9 cellular contexts compared by ENCODE assay signal in genomic region chr11:210803-211180, GRCh38. TPM values are rescaled to one million over a fixed set of nuclear protein-coding genes. Genes with fewer than 3 reads are reported as not detected.
DNase-seq lines count a peak whose midpoint lies in the region; ATAC-seq lines count a peak whose summit lies in the region.
"Had no signal": no experiment of that assay in that cellular context is flagged by ENCODE, and none has a peak within 500 bp of the region (broad histone marks: within the 10 kb centered on the region; RNA-seq: fewer than 3 reads in every experiment).

No MANE protein-coding gene starts in this region.

- H3K9ac ChIP-seq in GM23248, result peak overlapping the region; percentile 99

- intact Hi-C loops in activated T-helper 2 cell treated with anti-CD3 and anti-CD28 coated beads, Interferon-gamma antibody, Interleukin-2, Interleukin-4, amounts not matched to agents 10 μg/mL and 5 μg/mL and 100 μg/mL, durations not matched to agents 14 hours and 24 hours and 36 hours (cut with micrococcal nuclease), result no loop called here
- intact Hi-C loops in naive thymus-derived CD4-positive, alpha-beta T cell (cut with micrococcal nuclease), result no loop called here

- peaks cover 77% of the 10 kb centered on the region for H3K36me3 Mint-ChIP-seq in activated T-helper 2 cell treated with anti-CD3 and anti-CD28 coated beads, Interferon-gamma antibody, Interleukin-2, Interleukin-4, amounts not matched to agents 10 μg/mL and 5 μg/mL and 100 μg/mL, durations not matched to agents 14 hours and 24 hours and 36 hours (ENCODE audit: low read depth)
- peaks cover 4 to 29% (median 9%) of the 10 kb centered on the region in 5 donors for H3K36me3 Mint-ChIP-seq in naive thymus-derived CD4-positive, alpha-beta T cell

- H3K4me3 Mint-ChIP-seq in activated T-helper 2 cell treated with anti-CD3 and anti-CD28 coated beads, Interferon-gamma antibody, Interleukin-2, Interleukin-4, amounts not matched to agents 10 μg/mL and 5 μg/mL and 100 μg/mL, durations not matched to agents 14 hours and 24 hours and 36 hours (ENCODE audit: low read depth), result peak overlapping the region; percentile 45
- peak overlapping the region in 6 of 10 donors; percentile 18 to 96 (median 62) for H3K4me3 Mint-ChIP-seq in naive thymus-derived CD4-positive, alpha-beta T cell

- H3K4me2 ChIP-seq in GM23248 (ENCODE audit: unreplicated experiment), result peak overlapping the region; percentile 95

- POLR2A ChIA-PET in naive thymus-derived CD4-positive, alpha-beta T cell (lab: Charles Lee), result no interaction called here

- H3K27me3 ChIP-seq in GM23248 (replicated peaks; ENCODE audit: insufficient read depth), result no peaks in the 10 kb centered on the region
- H3K27me3 ChIP-seq in naive thymus-derived CD4-positive, alpha-beta T cell (ENCODE audit: control insufficient read depth in 2 of 2, insufficient read depth in 2 of 2, low read length in 2 of 2), result no peaks in the 10 kb centered on the region

- peaks cover 12% of the 10 kb centered on the region for H3K4me1 Mint-ChIP-seq in activated T-helper 2 cell treated with anti-CD3 and anti-CD28 coated beads, Interferon-gamma antibody, Interleukin-2, Interleukin-4, amounts not matched to agents 10 μg/mL and 5 μg/mL and 100 μg/mL, durations not matched to agents 14 hours and 24 hours and 36 hours (ENCODE audit: low read depth)
- peaks cover 0 to 37% (median 21%) of the 10 kb centered on the region in 7 donors for H3K4me1 Mint-ChIP-seq in naive thymus-derived CD4-positive, alpha-beta T cell

- peaks cover 51% of the 10 kb centered on the region for H3K36me3 ChIP-seq in GM23248 (ENCODE audit: low read depth)
- H3K36me3 ChIP-seq in naive thymus-derived CD4-positive, alpha-beta T cell (ENCODE audit: control insufficient read depth in 2 of 3, insufficient read depth in 3 of 3, low read length in 3 of 3), result peaks cover 23 to 68% (median 42%) of the 10 kb centered on the region in 3 experiments

- in situ Hi-C loops in GM23248 (cut with MboI), result no loop called here

- H3K27ac ChIP-seq in GM23248, result peak overlapping the region; percentile 99
- H3K27ac ChIP-seq in naive thymus-derived CD4-positive, alpha-beta T cell (ENCODE audit: low read depth, low read length), result peak overlapping the region; percentile 32

- peak overlapping the region; percentile 93 for H3K4me3 ChIP-seq in GM23248
- H3K4me3 ChIP-seq in naive thymus-derived CD4-positive, alpha-beta T cell (ENCODE audit: low read length), result no peak overlapping the region

- H3K9me3 ChIP-seq in GM23248 (ENCODE audit: low read depth), result no peaks in the 10 kb centered on the region
- no peaks in the 10 kb centered on the region for H3K9me3 ChIP-seq in naive thymus-derived CD4-positive, alpha-beta T cell (ENCODE audit: control insufficient read depth in 2 of 3, low read length in 3 of 3)

- WGBS in GM23248 (ENCODE audit: low coverage in 1 of 2, low lambda C conversion rate in 2 of 2, missing lambda C conversion rate in 2 of 2), 2 experiments, result 92 to 93% methylated on average over 5 of the region's 5 CpGs

- H3K79me2 ChIP-seq in GM23248 (ENCODE audit: insufficient read depth), result peaks cover 69% of the 10 kb centered on the region

- H3K9me3 Mint-ChIP-seq in activated T-helper 2 cell treated with anti-CD3 and anti-CD28 coated beads, Interferon-gamma antibody, Interleukin-2, Interleukin-4, amounts not matched to agents 10 μg/mL and 5 μg/mL and 100 μg/mL, durations not matched to agents 14 hours and 24 hours and 36 hours, result no peaks in the 10 kb centered on the region
- H3K9me3 Mint-ChIP-seq in naive thymus-derived CD4-positive, alpha-beta T cell, result peaks cover 0 to 4% (median 0%) of the 10 kb centered on the region in 11 donors

- DNase-seq in GM23248 (no peak), GF-D8 (lab: John Stamatoyannopoulos, UW) (no peak)
- DNase-seq in activated T-helper 2 cell treated with anti-CD3 and anti-CD28 coated beads, Interferon-gamma antibody, Interleukin-2, Interleukin-4, amounts not matched to agents 10 μg/mL and 5 μg/mL and 100 μg/mL, durations not matched to agents 14 hours and 24 hours and 36 hours (ENCODE audit: low spot score), result no peak
- peak in 1 of 9 donors; percentile 6 for DNase-seq in naive thymus-derived CD4-positive, alpha-beta T cell
- no peak for DNase-seq in stimulated activated CD4-positive, alpha-beta T cell treated with anti-CD3 and anti-CD28 coated beads, Interleukin-4, amount 100 ng/mL, for 24 hours
- DNase-seq: activated CD8-positive, alpha-beta memory T cell treated with anti-CD3 and anti-CD28 coated beads, Interleukin-2, amount 50 U/mL, for 4 hours had no signal

- peaks cover 27% of the 10 kb centered on the region for H3F3A ChIP-seq in GM23248 (ENCODE audit: insufficient read depth)

- H4K20me1 ChIP-seq in GM23248 (ENCODE audit: insufficient read depth), result no peaks in the 10 kb centered on the region

- no peaks in the 10 kb centered on the region for H3K27me3 Mint-ChIP-seq in activated T-helper 2 cell treated with anti-CD3 and anti-CD28 coated beads, Interferon-gamma antibody, Interleukin-2, Interleukin-4, amounts not matched to agents 10 μg/mL and 5 μg/mL and 100 μg/mL, durations not matched to agents 14 hours and 24 hours and 36 hours (ENCODE audit: low read depth)
- H3K27me3 Mint-ChIP-seq in naive thymus-derived CD4-positive, alpha-beta T cell, result no peaks in the 10 kb centered on the region

- H3K27ac Mint-ChIP-seq in activated T-helper 2 cell treated with anti-CD3 and anti-CD28 coated beads, Interferon-gamma antibody, Interleukin-2, Interleukin-4, amounts not matched to agents 10 μg/mL and 5 μg/mL and 100 μg/mL, durations not matched to agents 14 hours and 24 hours and 36 hours, result no peak overlapping the region
- peak overlapping the region in 5 of 9 donors; percentile 29 to 99 (median 34) for H3K27ac Mint-ChIP-seq in naive thymus-derived CD4-positive, alpha-beta T cell

- CTCF ChIA-PET in naive thymus-derived CD4-positive, alpha-beta T cell (lab: Charles Lee), result interaction anchor here (0.5 kb wide), 1 partner anchor 125 kb away, joined by 3 read pairs; no protein-coding TSS in a partner anchor

- ATAC-seq in naive thymus-derived CD4-positive, alpha-beta T cell, result no peak
- no peak for ATAC-seq in GM18868 (IDR thresholded peaks at IDR 0.05; ENCODE audit: unreplicated experiment)

- H3K9me2 ChIP-seq in GM23248 (ENCODE audit: insufficient read depth), result no peaks in the 10 kb centered on the region

- H2AFZ ChIP-seq in GM23248, result no peak overlapping the region

- H3K4me1 ChIP-seq in GM23248 (ENCODE audit: insufficient read depth), result peaks cover 25% of the 10 kb centered on the region
- H3K4me1 ChIP-seq in naive thymus-derived CD4-positive, alpha-beta T cell (ENCODE audit: control insufficient read depth in 2 of 2, insufficient read depth in 2 of 2, low read length in 2 of 2), result peaks cover 14 to 24% of the 10 kb centered on the region in 2 donors

RNA-seq across cellular contexts. Expression of gene RIC8A, which starts 3.3 kb away (rescaled TPM):
- total RNA-seq in GM23248 (2014; rRNA removed; shearing (Covaris generic)), result 220 and 226 TPM in 2 replicates
- polyA plus RNA-seq in GM23248 (2016; fragmentation: Nextera tagmentation; extraction: Ambion mirVana), result 121 and 132 TPM in 2 replicates
- 109 and 110 TPM in 2 replicates for total RNA-seq in activated T-helper 2 cell treated with anti-CD3 and anti-CD28 coated beads, Interferon-gamma antibody, Interleukin-2, Interleukin-4, amounts not matched to agents 10 μg/mL and 5 μg/mL and 100 μg/mL, durations not matched to agents 14 hours and 24 hours and 36 hours
- total RNA-seq in naive thymus-derived CD4-positive, alpha-beta T cell, result 100 to 1,000 TPM in 1 of 5 experiments, 10 to 100 TPM in 4; 74.4 to 119 (median 92.0) TPM
- 10 to 100 TPM; 77.2 to 94.3 TPM for polyA plus RNA-seq in naive thymus-derived CD4-positive, alpha-beta T cell

RNA-seq across cellular contexts. Expression of gene BET1L, which starts 3.6 kb away (rescaled TPM):
- total RNA-seq in GM23248 (2014; rRNA removed; shearing (Covaris generic)), result 25.7 and 27.2 TPM in 2 replicates
- polyA plus RNA-seq in GM23248 (2016; fragmentation: Nextera tagmentation; extraction: Ambion mirVana), result 76.6 and 78.5 TPM in 2 replicates
- 43.7 and 46.3 TPM in 2 replicates for total RNA-seq in activated T-helper 2 cell treated with anti-CD3 and anti-CD28 coated beads, Interferon-gamma antibody, Interleukin-2, Interleukin-4, amounts not matched to agents 10 μg/mL and 5 μg/mL and 100 μg/mL, durations not matched to agents 14 hours and 24 hours and 36 hours
- 100 to 1,000 TPM in 2 of 5 experiments, 10 to 100 TPM in 3; 47.1 to 125 (median 63.2) TPM for total RNA-seq in naive thymus-derived CD4-positive, alpha-beta T cell
- polyA plus RNA-seq in naive thymus-derived CD4-positive, alpha-beta T cell, result 100 to 1,000 TPM in 1 of 2 donors, 10 to 100 TPM in 1; 89.3 to 111 TPM

RNA-seq across cellular contexts. Expression of gene SCGB1C1, which starts 17.9 kb away (rescaled TPM):
- total RNA-seq in GM23248 (2014; rRNA removed; shearing (Covaris generic)), result not detected in 2 replicates
- not detected in 2 replicates for polyA plus RNA-seq in GM23248 (2016; fragmentation: Nextera tagmentation; extraction: Ambion mirVana)
- not detected in 2 replicates for total RNA-seq in activated T-helper 2 cell treated with anti-CD3 and anti-CD28 coated beads, Interferon-gamma antibody, Interleukin-2, Interleukin-4, amounts not matched to agents 10 μg/mL and 5 μg/mL and 100 μg/mL, durations not matched to agents 14 hours and 24 hours and 36 hours
- not detected for total RNA-seq in naive thymus-derived CD4-positive, alpha-beta T cell
- polyA plus RNA-seq in naive thymus-derived CD4-positive, alpha-beta T cell, result not detected
- total RNA-seq: lower leg skin, M059J had no signal

RNA-seq across cellular contexts. Expression of gene SIRT3, which starts 25.4 kb away (rescaled TPM):
- 10.5 and 15.5 TPM in 2 replicates for total RNA-seq in GM23248 (2014; rRNA removed; shearing (Covaris generic))
- 12.3 and 14.9 TPM in 2 replicates for polyA plus RNA-seq in GM23248 (2016; fragmentation: Nextera tagmentation; extraction: Ambion mirVana)
- total RNA-seq in activated T-helper 2 cell treated with anti-CD3 and anti-CD28 coated beads, Interferon-gamma antibody, Interleukin-2, Interleukin-4, amounts not matched to agents 10 μg/mL and 5 μg/mL and 100 μg/mL, durations not matched to agents 14 hours and 24 hours and 36 hours, result 17.0 and 17.3 TPM in 2 replicates
- 10 to 100 TPM; 19.0 to 34.8 (median 25.6) TPM for total RNA-seq in naive thymus-derived CD4-positive, alpha-beta T cell
- 10 to 100 TPM in 1 of 2 donors, 1 to 10 TPM in 1; 9.9 to 18.9 TPM for polyA plus RNA-seq in naive thymus-derived CD4-positive, alpha-beta T cell

RNA-seq across cellular contexts. Expression of gene PSMD13, which starts 26.0 kb away (rescaled TPM):
- total RNA-seq in GM23248 (2014; rRNA removed; shearing (Covaris generic)), result 127 and 145 TPM in 2 replicates
- polyA plus RNA-seq in GM23248 (2016; fragmentation: Nextera tagmentation; extraction: Ambion mirVana), result 188 and 193 TPM in 2 replicates
- total RNA-seq in activated T-helper 2 cell treated with anti-CD3 and anti-CD28 coated beads, Interferon-gamma antibody, Interleukin-2, Interleukin-4, amounts not matched to agents 10 μg/mL and 5 μg/mL and 100 μg/mL, durations not matched to agents 14 hours and 24 hours and 36 hours, result 255 and 258 TPM in 2 replicates
- 100 to 1,000 TPM in 1 of 5 experiments, 10 to 100 TPM in 4; 64.3 to 172 (median 86.9) TPM for total RNA-seq in naive thymus-derived CD4-positive, alpha-beta T cell
- 100 to 1,000 TPM; 186 to 215 TPM for polyA plus RNA-seq in naive thymus-derived CD4-positive, alpha-beta T cell
